ENCODE assay signal across 30 cellular contexts in the genomic region with DNA sequence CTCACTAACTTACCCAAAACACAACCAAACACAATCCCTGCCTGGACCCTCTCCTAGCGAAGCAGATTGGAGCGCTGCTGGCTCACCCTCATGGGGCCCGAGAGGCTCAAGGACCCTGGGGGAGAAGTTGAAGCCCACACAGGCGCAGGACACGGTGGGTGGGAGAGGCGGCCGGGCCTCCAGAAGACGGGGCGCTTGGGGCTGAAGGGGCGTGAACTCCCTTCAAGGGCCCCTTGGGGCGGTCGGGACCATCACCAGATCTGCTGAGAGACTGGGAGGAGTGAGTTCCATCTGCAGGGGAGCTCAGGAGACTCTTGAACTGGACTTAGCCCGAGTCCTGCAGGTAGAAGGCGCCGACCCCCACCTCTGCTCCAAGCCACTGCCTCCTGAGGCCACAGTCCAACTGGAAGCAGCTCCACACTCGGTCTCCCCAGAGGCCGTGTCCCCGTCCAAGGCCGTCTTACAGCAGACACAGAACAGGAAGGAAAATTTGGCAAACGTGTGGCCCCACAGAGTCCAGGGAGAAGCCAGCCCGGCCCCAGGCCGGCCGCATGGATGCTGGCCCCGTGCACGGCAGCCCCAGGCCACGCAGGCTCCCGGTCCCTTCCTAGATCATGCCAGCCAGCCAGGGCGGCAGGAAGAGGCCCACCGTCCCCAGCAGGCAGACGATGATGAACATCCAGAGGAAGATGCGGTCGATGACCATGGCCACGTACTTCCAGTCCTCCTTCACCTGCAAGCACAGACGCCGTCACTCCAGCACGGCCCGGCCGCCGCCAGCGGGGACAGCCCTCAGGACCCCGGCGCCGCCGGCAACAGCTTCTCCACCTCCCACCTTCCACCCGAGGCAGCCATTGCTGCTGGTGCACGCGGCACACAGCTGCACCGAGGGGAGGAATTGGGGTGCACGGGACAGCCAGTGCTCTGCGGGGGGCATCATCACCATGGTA. TPM values are rescaled to one million over a fixed set of nuclear protein-coding genes. Genes with fewer than 3 reads are reported as not detected.
"Had no signal": no experiment of that assay in that cellular context is flagged by ENCODE, and none has a peak within 500 bp of the region (broad histone marks: within the 10 kb centered on the region; RNA-seq: fewer than 3 reads in every experiment).

No MANE protein-coding gene starts in this region.

- H3K36me3 ChIP-seq: esophagus squamous epithelium, heart right ventricle, upper lobe of right lung had no signal

- H2AFZ ChIP-seq: parathyroid adenoma had no signal

- FAIRE-seq: bronchial epithelial cell, colon, TTC549 had no signal

- H3K4me1 ChIP-seq: parathyroid adenoma, psoas muscle had no signal

- H3K9ac ChIP-seq: parathyroid adenoma had no signal

- H3K4me3 ChIP-seq: esophagus squamous epithelium, heart right ventricle, psoas muscle, upper lobe of right lung had no signal

- H3K36me3 Mint-ChIP-seq: activated naive CD4-positive, alpha-beta T cell treated with anti-CD3 and anti-CD28 coated beads, Interleukin-2, amount 50 U/mL, for 72 hours had no signal

- DNase-seq: activated CD4-positive, alpha-beta T cell treated with anti-CD3 and anti-CD28 coated beads for 4 hours; activated CD4-positive, alpha-beta T cell treated with anti-CD3 and anti-CD28 coated beads, Interleukin-2, amount 50 U/mL, for 4 hours; activated naive CD4-positive, alpha-beta T cell; activated T-cell treated with anti-CD3 and anti-CD28 coated beads for 4 hours; activated T-cell treated with anti-CD3 and anti-CD28 coated beads, Interleukin-2, amount 50 U/mL, for 72 hours; effector CD4-positive, alpha-beta T cell; esophagus squamous epithelium; foreskin melanocyte; mammary epithelial cell; nephron progenitor cell; psoas muscle; stimulated activated CD4-positive, alpha-beta T cell treated with anti-CD3 and anti-CD28 coated beads, Interleukin-4, amount 100 ng/mL, for 24 hours; stimulated activated naive CD8-positive, alpha-beta T cell treated with anti-CD3 and anti-CD28 coated beads, Interleukin-15, amount 100 ng/mL, for 72 hours; SW 1271; T-helper 9 cell; upper lobe of right lung had no signal

- H3K9me3 ChIP-seq: esophagus squamous epithelium, heart right ventricle, psoas muscle, upper lobe of right lung had no signal

- H3K4me1 Mint-ChIP-seq: stimulated activated effector memory CD8-positive, alpha-beta T cell treated with anti-CD3 and anti-CD28 coated beads, Interleukin-12 subunit alpha, Interleukin-12 subunit beta, amount 100 ng/mL, for 72 hours; stimulated activated naive CD8-positive, alpha-beta T cell treated with anti-CD3 and anti-CD28 coated beads, Interleukin-15, amount 100 ng/mL, for 72 hours had no signal

- H3K27ac Mint-ChIP-seq: activated naive CD4-positive, alpha-beta T cell treated with anti-CD3 and anti-CD28 coated beads, Interleukin-2, amount 50 U/mL, for 72 hours; activated T-cell treated with anti-CD3 and anti-CD28 coated beads, Interleukin-2, amount 50 U/mL, for 72 hours; nephron progenitor cell; stimulated activated effector memory CD8-positive, alpha-beta T cell treated with anti-CD3 and anti-CD28 coated beads, Interleukin-12 subunit alpha, Interleukin-12 subunit beta, amount 100 ng/mL, for 72 hours; stimulated activated naive CD8-positive, alpha-beta T cell treated with anti-CD3 and anti-CD28 coated beads, Interleukin-15, amount 100 ng/mL, for 72 hours; T-helper 1 cell treated with Interleukin-12 subunit alpha and Interleukin-12 subunit beta and Interleukin-4 antibody, amounts not matched to agents 30 μg/mL and 1 μg/mL, for 36 hours had no signal

- ATAC-seq: activated naive CD4-positive, alpha-beta T cell treated with anti-CD3 and anti-CD28 coated beads, Interleukin-2, amount 50 U/mL, for 72 hours; activated T-cell treated with anti-CD3 and anti-CD28 coated beads, Interleukin-2, amount 50 U/mL, for 72 hours; psoas muscle; stimulated activated effector memory CD8-positive, alpha-beta T cell treated with anti-CD3 and anti-CD28 coated beads, Interleukin-12 subunit alpha, Interleukin-12 subunit beta, amount 100 ng/mL, for 72 hours; stimulated activated naive CD8-positive, alpha-beta T cell treated with anti-CD3 and anti-CD28 coated beads, Interleukin-15, amount 100 ng/mL, for 72 hours; upper lobe of right lung had no signal

- H3K27ac ChIP-seq: epithelial cell of prostate, esophagus squamous epithelium, parathyroid adenoma, psoas muscle, upper lobe of right lung, VCaP had no signal

- H3K4me3 Mint-ChIP-seq: activated T-cell treated with anti-CD3 and anti-CD28 coated beads, Interleukin-2, amount 50 U/mL, for 72 hours; nephron progenitor cell; stimulated activated effector memory CD8-positive, alpha-beta T cell treated with anti-CD3 and anti-CD28 coated beads, Interleukin-12 subunit alpha, Interleukin-12 subunit beta, amount 100 ng/mL, for 72 hours; stimulated activated naive CD8-positive, alpha-beta T cell treated with anti-CD3 and anti-CD28 coated beads, Interleukin-15, amount 100 ng/mL, for 72 hours; T-helper 1 cell treated with Interleukin-12 subunit alpha and Interleukin-12 subunit beta and Interleukin-4 antibody, amounts not matched to agents 30 μg/mL and 1 μg/mL, for 36 hours had no signal

RNA-seq across cellular contexts. Expression of a gene that starts 14.7 kb away (rescaled TPM):
- total RNA-seq: activated naive CD4-positive, alpha-beta T cell treated with anti-CD3 and anti-CD28 coated beads, Interleukin-2, amount 50 U/mL, for 72 hours; activated T-cell treated with anti-CD3 and anti-CD28 coated beads, Interleukin-2, amount 50 U/mL, for 72 hours; bronchial epithelial cell; dermis blood vessel endothelial cell; esophagus squamous epithelium; glomerular endothelial cell; mammary epithelial cell; mucosa of gallbladder had no signal
- polyA plus RNA-seq: mammary epithelial cell had no signal

RNA-seq across cellular contexts. Expression of a gene that starts 53.4 kb away (rescaled TPM):
- total RNA-seq: bronchial epithelial cell, dermis blood vessel endothelial cell, esophagus squamous epithelium, glomerular endothelial cell, liver, mammary epithelial cell, psoas muscle, upper lobe of right lung had no signal
- polyA plus RNA-seq: heart right ventricle, liver, mammary epithelial cell had no signal
